ENCODE assay signal across 1 cellular context in the genomic region with DNA sequence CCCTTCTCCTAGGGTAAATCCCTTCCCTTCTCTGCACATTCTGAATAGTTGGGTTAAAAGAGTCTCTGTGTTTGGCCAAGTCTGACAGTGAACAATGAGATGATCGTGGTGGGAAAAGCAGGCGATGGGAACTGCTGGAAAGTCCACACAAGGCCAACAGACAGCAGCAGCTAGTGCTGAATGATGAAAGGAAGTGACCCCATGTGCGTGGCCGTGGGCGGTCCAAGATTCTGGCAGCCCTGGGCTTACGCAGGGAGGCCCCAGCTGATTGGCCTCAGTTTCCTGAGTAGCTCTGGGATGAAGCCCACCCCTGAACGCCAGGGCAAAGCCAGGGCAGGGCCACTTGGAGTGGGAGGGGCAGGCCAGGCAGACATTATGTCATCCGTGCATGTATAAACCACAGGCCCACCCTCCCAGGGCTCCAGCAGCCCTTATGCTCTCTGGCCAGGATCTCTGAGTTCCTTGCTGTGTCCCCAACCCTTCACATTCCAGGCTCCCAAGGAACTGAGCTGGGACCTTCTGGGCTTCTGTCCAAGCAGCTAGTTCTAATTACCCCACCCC.
TF ChIP-seq lines count a peak whose summit lies in the region.

No MANE protein-coding gene starts in this region.

TF ChIP-seq in HEK293, 187 proteins besides CTCF, POLR2A, EP300 and RAD21 (continued from another document):
- TF ChIP-seq PRDM10 (tag by site-specific recombination; IDR thresholded peaks at IDR 0.05) = peak; percentile 37; the same call in 1 of the 2 replicates
- TF ChIP-seq EGR2 (tag by site-specific recombination; IDR thresholded peaks at IDR 0.05; ENCODE audit: low read depth) = 0 out of 2 replicates have a peak, but pooled peaks have one; percentile 19
- TF ChIP-seq ZNF169 (tag by site-specific recombination; IDR thresholded peaks at IDR 0.05) = no peak
- TF ChIP-seq ZNF398 (tag by site-specific recombination; IDR thresholded peaks at IDR 0.05) = 0 out of 2 replicates have a peak, but pooled peaks have one; percentile 13
- TF ChIP-seq ZNF704 (tag by site-specific recombination; IDR thresholded peaks at IDR 0.05) = no peak
- peak; percentile 81 for TF ChIP-seq ZIC2 (tag by site-specific recombination; IDR thresholded peaks at IDR 0.05)
- peak; percentile 50; the same call in 1 of the 2 replicates for TF ChIP-seq ZBTB48 (tag by site-specific recombination; IDR thresholded peaks at IDR 0.05)
- peak; percentile 49; the same call in 1 of the 2 replicates for TF ChIP-seq ZFHX2 (tag by site-specific recombination; conservative IDR thresholded peaks at IDR 0.05)
- no peak for TF ChIP-seq ZNF658 (tag by site-specific recombination; IDR thresholded peaks at IDR 0.05)
- peak; percentile 44; the same call in 1 of the 2 replicates for TF ChIP-seq GLIS1 (tag by site-specific recombination; IDR thresholded peaks at IDR 0.05)
- TF ChIP-seq, protein P1, sequence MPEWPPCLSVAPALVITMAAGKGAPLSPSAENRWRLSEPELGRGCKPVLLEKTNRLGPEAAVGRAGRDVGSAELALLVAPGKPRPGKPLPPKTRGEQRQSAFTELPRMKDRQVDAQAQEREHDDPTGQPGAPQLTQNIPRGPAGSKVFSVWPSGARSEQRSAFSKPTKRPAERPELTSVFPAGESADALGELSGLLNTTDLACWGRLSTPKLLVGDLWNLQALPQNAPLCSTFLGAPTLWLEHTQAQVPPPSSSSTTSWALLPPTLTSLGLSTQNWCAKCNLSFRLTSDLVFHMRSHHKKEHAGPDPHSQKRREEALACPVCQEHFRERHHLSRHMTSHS (tag by site-specific recombination; IDR thresholded peaks at IDR 0.05) = no peak
